Comparison of ENCODE assay signal across 1 cellular context in the genomic region with DNA sequence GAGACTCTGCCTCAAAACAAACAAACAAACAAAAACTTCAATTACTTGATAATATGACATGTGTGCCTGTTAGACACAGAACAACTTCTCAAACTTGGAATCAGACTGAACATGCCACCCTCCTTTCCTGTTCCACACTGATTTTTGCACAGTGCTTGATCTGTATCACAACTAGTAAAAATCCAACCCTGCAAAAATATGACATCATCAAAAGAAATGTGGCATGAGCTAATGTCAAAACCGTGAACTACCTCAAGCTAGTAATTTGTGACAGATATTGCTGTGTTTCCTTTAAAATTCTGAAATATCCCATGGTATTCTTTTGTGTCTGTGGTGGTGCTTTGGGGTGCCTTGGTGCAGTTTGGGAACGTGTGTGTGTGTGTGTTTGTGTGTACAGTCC.
TF ChIP-seq lines count a peak whose summit lies in the region.

No MANE protein-coding gene starts in this region.

TF ChIP-seq in K562, 482 proteins besides CTCF, POLR2A, EP300 and RAD21:
- TF ChIP-seq, protein P1, sequence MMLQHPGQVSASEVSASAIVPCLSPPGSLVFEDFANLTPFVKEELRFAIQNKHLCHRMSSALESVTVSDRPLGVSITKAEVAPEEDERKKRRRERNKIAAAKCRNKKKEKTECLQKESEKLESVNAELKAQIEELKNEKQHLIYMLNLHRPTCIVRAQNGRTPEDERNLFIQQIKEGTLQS (IDR thresholded peaks at IDR 0.05) = peak; percentile 70
- TF ChIP-seq, protein P1 (CRISPR knock-in tag; conservative IDR thresholded peaks at IDR 0.05) = no peak
- no peak for TF ChIP-seq BRF1 (IDR thresholded peaks at IDR 0.05; ENCODE audit: borderline replicate concordance, extremely low read depth, insufficient read length)
- no peak for TF ChIP-seq TEAD1 (CRISPR knock-in tag; IDR thresholded peaks at IDR 0.05)
- no peak for TF ChIP-seq RNF2 (IDR thresholded peaks at IDR 0.05)
- no peak for TF ChIP-seq OTX1 (CRISPR knock-in tag; IDR thresholded peaks at IDR 0.05)
- TF ChIP-seq RBM25 (IDR thresholded peaks at IDR 0.05; ENCODE audit: low read depth, low read length, severe bottlenecking) = no peak
- peak; percentile 30; the same call in 1 of the 2 replicates for TF ChIP-seq ATF7 (IDR thresholded peaks at IDR 0.05)
- no peak for TF ChIP-seq TOE1 (IDR thresholded peaks at IDR 0.05; ENCODE audit: borderline replicate concordance)
- no peak for TF ChIP-seq TOE1 (CRISPR knock-in tag; IDR thresholded peaks at IDR 0.05; ENCODE audit: borderline replicate concordance, low read depth)
- TF ChIP-seq, protein P2, sequence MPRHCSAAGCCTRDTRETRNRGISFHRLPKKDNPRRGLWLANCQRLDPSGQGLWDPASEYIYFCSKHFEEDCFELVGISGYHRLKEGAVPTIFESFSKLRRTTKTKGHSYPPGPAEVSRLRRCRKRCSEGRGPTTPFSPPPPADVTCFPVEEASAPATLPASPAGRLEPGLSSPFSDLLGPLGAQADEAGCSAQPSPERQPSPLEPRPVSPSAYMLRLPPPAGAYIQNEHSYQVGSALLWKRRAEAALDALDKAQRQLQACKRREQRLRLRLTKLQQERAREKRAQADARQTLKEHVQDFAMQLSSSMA (CRISPR knock-in tag; IDR thresholded peaks at IDR 0.05) = no peak
- TF ChIP-seq, protein P3, sequence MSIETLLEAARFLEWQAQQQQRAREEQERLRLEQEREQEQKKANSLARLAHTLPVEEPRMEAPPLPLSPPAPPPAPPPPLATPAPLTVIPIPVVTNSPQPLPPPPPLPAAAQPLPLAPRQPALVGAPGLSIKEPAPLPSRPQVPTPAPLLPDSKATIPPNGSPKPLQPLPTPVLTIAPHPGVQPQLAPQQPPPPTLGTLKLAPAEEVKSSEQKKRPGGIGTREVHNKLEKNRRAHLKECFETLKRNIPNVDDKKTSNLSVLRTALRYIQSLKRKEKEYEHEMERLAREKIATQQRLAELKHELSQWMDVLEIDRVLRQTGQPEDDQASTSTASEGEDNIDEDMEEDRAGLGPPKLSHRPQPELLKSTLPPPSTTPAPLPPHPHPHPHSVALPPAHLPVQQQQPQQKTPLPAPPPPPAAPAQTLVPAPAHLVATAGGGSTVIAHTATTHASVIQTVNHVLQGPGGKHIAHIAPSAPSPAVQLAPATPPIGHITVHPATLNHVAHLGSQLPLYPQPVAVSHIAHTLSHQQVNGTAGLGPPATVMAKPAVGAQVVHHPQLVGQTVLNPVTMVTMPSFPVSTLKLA (conservative IDR thresholded peaks at IDR 0.05) = no peak
- TF ChIP-seq HCFC1 (IDR thresholded peaks at IDR 0.05; ENCODE audit: low read depth, low read length) = no peak
TF ChIP-seq in K562: peak in this region for 2.
